In the genomic region with DNA sequence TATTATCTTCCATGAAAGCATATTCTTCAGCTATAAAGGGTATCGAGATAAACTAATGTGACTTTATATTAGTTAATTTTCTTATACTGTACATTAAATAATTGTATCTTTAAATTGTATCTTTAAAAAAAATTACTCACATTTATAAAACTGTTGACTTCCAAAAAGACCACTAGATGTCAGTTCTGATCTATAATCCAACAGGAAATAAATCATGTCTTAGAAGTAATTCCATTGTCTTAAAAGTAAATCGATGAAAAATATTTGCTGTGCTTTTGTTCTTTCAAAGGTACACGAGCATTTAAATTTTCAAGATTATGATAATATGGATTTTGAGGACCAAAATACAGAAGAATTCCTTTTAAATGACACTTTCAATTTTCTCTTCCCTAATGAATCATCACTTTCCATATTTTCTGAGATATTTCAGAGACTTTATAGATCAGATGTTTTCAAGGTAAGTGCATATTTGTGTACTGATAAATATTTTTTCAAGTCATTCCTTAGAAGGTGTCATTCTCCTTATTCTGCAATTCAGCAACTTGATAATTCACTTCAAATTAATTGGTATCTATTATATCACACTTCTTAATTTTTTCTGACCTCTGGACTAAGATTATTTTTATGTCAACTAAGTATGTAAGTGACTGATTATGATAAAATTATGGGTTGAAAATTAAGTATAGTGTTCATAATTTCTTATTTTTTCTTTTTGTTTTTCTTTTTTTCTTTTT, we compare ENCODE assay signal across 10 cellular contexts.
DNase-seq lines count a peak whose midpoint lies in the region; ATAC-seq, FAIRE-seq and TF ChIP-seq lines count a peak whose summit lies in the region.
"Had no signal": no experiment of that assay in that cellular context is flagged by ENCODE, and none has a peak within 500 bp of the region (broad histone marks: within the 10 kb centered on the region; RNA-seq: fewer than 3 reads in every experiment).

No MANE protein-coding gene starts in this region.

- FAIRE-seq in small intestine (lab: Jason Lieb, UNC) (peak; percentile 83), urothelium cell line (lab: Jason Lieb, UNC) (no peak)

- intact Hi-C loops in MCF 10A (cut with micrococcal nuclease): loop anchor here (1.0 to 10.0 kb wide), 3 partner anchors 208 to 868 kb away; no protein-coding TSS in a partner anchor
- intact Hi-C loops in breast epithelium (cut with DNase I; ENCODE audit: low total_unique reads): no loop called here

- H3K4me3 Mint-ChIP-seq in MCF 10A (ENCODE audit: unreplicated experiment): no peak overlapping the region
- no peak overlapping the region for H3K4me3 Mint-ChIP-seq in WTC11
- H3K4me3 Mint-ChIP-seq: activated CD4-positive, alpha-beta T cell treated with anti-CD3 and anti-CD28 coated beads for 36 hours; CD8-positive, alpha-beta memory T cell had no signal

- H3K9me3 Mint-ChIP-seq in MCF 10A (ENCODE audit: unreplicated experiment): no peaks in the 10 kb centered on the region
- H3K9me3 Mint-ChIP-seq in WTC11: peaks cover 4% of the 10 kb centered on the region
- H3K9me3 Mint-ChIP-seq: CD8-positive, alpha-beta memory T cell had no signal

- no TSS peak for BruUV-seq in MCF 10A (replicated peaks; lab: Mats Ljungman, UMichigan)

- peak; percentile 39 for TF ChIP-seq CTCF in MCF 10A (IDR thresholded peaks at IDR 0.05; ENCODE audit: unreplicated experiment)
- TF ChIP-seq CTCF in breast epithelium (IDR thresholded peaks at IDR 0.05): no peak
- peak; percentile 56 for TF ChIP-seq CTCF in choroid plexus epithelial cell (conservative IDR thresholded peaks at IDR 0.05; ENCODE audit: low read depth, low read length)
- TF ChIP-seq CTCF in WTC11 (IDR thresholded peaks at IDR 0.05): no peak

- 54 to 69% (median 55%) methylated on average over 3 of the region's 3 CpGs for WGBS in small intestine, 3 donors

- no peaks in the 10 kb centered on the region for H3K36me3 Mint-ChIP-seq in MCF 10A (ENCODE audit: insufficient read depth, unreplicated experiment)
- no peaks in the 10 kb centered on the region for H3K36me3 Mint-ChIP-seq in WTC11
- H3K36me3 Mint-ChIP-seq: CD8-positive, alpha-beta memory T cell had no signal

- CTCF ChIA-PET in MCF 10A (lab: Yijun Ruan, JAX): interaction anchor here (0.6 to 0.9 kb wide), 2 partner anchors 424 to 473 kb away, joined by 3 read pairs; no protein-coding TSS in a partner anchor
- CTCF ChIA-PET in WTC11 (lab: Charles Lee): no interaction called here

- no peak for ATAC-seq in WTC11
- ATAC-seq: activated CD4-positive, alpha-beta T cell treated with anti-CD3 and anti-CD28 coated beads for 36 hours had no signal

- H3K4me3 ChIP-seq in breast epithelium (no peak overlapping the region), choroid plexus epithelial cell (ENCODE audit: low read depth, low read length) (no peak overlapping the region), small intestine (ENCODE audit: low read depth in 1 of 2, low read length in 2 of 2) (no peak overlapping the region)

- DNase-seq in MCF 10A (ENCODE audit: unreplicated experiment) (peak; percentile 39), breast epithelium (ENCODE audit: low spot score in 2 of 2) (no peak), NCI-H2081 treated with DMSO at 0.1 percent for 48 hours (lab: John Stamatoyannopoulos, UW) (peak; percentile 9), choroid plexus epithelial cell (ENCODE audit: low read depth) (peak; percentile 74), small intestine (peak; percentile 5), WTC11 (ENCODE audit: low spot score) (no peak), NCI-H526 treated with DMSO at 0.1 percent for 48 hours (lab: John Stamatoyannopoulos, UW) (no peak), urothelium cell line (ENCODE audit: low spot score) (no peak)
- DNase-seq: activated CD4-positive, alpha-beta T cell treated with anti-CD3 and anti-CD28 coated beads for 36 hours; CD8-positive, alpha-beta memory T cell had no signal

- H3K27ac ChIP-seq in breast epithelium (no peak overlapping the region), small intestine (ENCODE audit: low read depth in 1 of 2, low read length in 1 of 2) (no peak overlapping the region)

- H3K27ac Mint-ChIP-seq in MCF 10A (ENCODE audit: low read depth, unreplicated experiment) (no peak overlapping the region), WTC11 (no peak overlapping the region)
- H3K27ac Mint-ChIP-seq: activated CD4-positive, alpha-beta T cell treated with anti-CD3 and anti-CD28 coated beads for 36 hours; CD8-positive, alpha-beta memory T cell had no signal

- POLR2A ChIA-PET in MCF 10A (lab: Yijun Ruan, JAX) (no interaction called here), WTC11 (lab: Charles Lee) (no interaction called here)

- H3K36me3 ChIP-seq in breast epithelium: no peaks in the 10 kb centered on the region
- no peaks in the 10 kb centered on the region for H3K36me3 ChIP-seq in small intestine (ENCODE audit: control insufficient read depth in 2 of 2, insufficient read depth in 2 of 2, low read length in 2 of 2)

- H3K27me3 ChIP-seq in breast epithelium: no peaks in the 10 kb centered on the region
- no peaks in the 10 kb centered on the region for H3K27me3 ChIP-seq in small intestine (ENCODE audit: control insufficient read depth in 2 of 2, insufficient read depth in 2 of 2, low read length in 2 of 2)

- no peak for TF ChIP-seq POLR2A in breast epithelium (IDR thresholded peaks at IDR 0.05)

- H3K4me1 ChIP-seq in breast epithelium (no peaks in the 10 kb centered on the region), small intestine (ENCODE audit: control insufficient read depth in 2 of 2, insufficient read depth in 1 of 2, low read depth in 1 of 2, low read length in 1 of 2) (no peaks in the 10 kb centered on the region)

- H3K27me3 Mint-ChIP-seq in MCF 10A (ENCODE audit: insufficient read depth, unreplicated experiment) (no peaks in the 10 kb centered on the region), WTC11 (ENCODE audit: low read depth) (no peaks in the 10 kb centered on the region)

- no peaks in the 10 kb centered on the region for H3K9me3 ChIP-seq in breast epithelium
- H3K9me3 ChIP-seq in small intestine (ENCODE audit: control insufficient read depth, low read depth): no peaks in the 10 kb centered on the region

- H3K4me1 Mint-ChIP-seq in MCF 10A (ENCODE audit: insufficient read depth, unreplicated experiment) (no peaks in the 10 kb centered on the region), WTC11 (peaks cover 3% of the 10 kb centered on the region; the same call in 1 of the 2 replicates)
- H3K4me1 Mint-ChIP-seq: activated CD4-positive, alpha-beta T cell treated with anti-CD3 and anti-CD28 coated beads for 36 hours; CD8-positive, alpha-beta memory T cell had no signal

TF ChIP-seq in WTC11, 78 proteins besides CTCF, POLR2A, EP300 and RAD21 (continues in another document):
- TF ChIP-seq, protein P1, sequence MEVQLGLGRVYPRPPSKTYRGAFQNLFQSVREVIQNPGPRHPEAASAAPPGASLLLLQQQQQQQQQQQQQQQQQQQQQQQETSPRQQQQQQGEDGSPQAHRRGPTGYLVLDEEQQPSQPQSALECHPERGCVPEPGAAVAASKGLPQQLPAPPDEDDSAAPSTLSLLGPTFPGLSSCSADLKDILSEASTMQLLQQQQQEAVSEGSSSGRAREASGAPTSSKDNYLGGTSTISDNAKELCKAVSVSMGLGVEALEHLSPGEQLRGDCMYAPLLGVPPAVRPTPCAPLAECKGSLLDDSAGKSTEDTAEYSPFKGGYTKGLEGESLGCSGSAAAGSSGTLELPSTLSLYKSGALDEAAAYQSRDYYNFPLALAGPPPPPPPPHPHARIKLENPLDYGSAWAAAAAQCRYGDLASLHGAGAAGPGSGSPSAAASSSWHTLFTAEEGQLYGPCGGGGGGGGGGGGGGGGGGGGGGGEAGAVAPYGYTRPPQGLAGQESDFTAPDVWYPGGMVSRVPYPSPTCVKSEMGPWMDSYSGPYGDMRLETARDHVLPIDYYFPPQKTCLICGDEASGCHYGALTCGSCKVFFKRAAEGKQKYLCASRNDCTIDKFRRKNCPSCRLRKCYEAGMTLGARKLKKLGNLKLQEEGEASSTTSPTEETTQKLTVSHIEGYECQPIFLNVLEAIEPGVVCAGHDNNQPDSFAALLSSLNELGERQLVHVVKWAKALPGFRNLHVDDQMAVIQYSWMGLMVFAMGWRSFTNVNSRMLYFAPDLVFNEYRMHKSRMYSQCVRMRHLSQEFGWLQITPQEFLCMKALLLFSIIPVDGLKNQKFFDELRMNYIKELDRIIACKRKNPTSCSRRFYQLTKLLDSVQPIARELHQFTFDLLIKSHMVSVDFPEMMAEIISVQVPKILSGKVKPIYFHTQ (CRISPR knock-in tag; IDR thresholded peaks at IDR 0.05): no peak
- TF ChIP-seq ZNF416 (CRISPR knock-in tag; IDR thresholded peaks at IDR 0.05) (no peak), CREB1 (CRISPR knock-in tag; IDR thresholded peaks at IDR 0.05) (no peak)
- TF ChIP-seq, protein P2, sequence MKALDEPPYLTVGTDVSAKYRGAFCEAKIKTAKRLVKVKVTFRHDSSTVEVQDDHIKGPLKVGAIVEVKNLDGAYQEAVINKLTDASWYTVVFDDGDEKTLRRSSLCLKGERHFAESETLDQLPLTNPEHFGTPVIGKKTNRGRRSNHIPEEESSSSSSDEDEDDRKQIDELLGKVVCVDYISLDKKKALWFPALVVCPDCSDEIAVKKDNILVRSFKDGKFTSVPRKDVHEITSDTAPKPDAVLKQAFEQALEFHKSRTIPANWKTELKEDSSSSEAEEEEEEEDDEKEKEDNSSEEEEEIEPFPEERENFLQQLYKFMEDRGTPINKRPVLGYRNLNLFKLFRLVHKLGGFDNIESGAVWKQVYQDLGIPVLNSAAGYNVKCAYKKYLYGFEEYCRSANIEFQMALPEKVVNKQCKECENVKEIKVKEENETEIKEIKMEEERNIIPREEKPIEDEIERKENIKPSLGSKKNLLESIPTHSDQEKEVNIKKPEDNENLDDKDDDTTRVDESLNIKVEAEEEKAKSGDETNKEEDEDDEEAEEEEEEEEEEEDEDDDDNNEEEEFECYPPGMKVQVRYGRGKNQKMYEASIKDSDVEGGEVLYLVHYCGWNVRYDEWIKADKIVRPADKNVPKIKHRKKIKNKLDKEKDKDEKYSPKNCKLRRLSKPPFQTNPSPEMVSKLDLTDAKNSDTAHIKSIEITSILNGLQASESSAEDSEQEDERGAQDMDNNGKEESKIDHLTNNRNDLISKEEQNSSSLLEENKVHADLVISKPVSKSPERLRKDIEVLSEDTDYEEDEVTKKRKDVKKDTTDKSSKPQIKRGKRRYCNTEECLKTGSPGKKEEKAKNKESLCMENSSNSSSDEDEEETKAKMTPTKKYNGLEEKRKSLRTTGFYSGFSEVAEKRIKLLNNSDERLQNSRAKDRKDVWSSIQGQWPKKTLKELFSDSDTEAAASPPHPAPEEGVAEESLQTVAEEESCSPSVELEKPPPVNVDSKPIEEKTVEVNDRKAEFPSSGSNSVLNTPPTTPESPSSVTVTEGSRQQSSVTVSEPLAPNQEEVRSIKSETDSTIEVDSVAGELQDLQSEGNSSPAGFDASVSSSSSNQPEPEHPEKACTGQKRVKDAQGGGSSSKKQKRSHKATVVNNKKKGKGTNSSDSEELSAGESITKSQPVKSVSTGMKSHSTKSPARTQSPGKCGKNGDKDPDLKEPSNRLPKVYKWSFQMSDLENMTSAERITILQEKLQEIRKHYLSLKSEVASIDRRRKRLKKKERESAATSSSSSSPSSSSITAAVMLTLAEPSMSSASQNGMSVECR (CRISPR knock-in tag; IDR thresholded peaks at IDR 0.05; ENCODE audit: borderline replicate concordance): no peak

Comparison
In these comparisons a context has a peak if more than half of its experiments do, and no peak if none do; other contexts are left out.
1. DNase-seq: peak in MCF 10A (single experiment), NCI-H2081 treated with DMSO at 0.1 percent for 48 hours (single experiment), choroid plexus epithelial cell (single experiment) and small intestine (single experiment); none in breast epithelium (0 of 2), WTC11 (single experiment), NCI-H526 treated with DMSO at 0.1 percent for 48 hours (single experiment) and urothelium cell line (single experiment).
2. CTCF ChIP-seq: peak in MCF 10A (single experiment) and choroid plexus epithelial cell (single experiment); none in breast epithelium (0 of 3) and WTC11 (single experiment).